In the genomic region with DNA sequence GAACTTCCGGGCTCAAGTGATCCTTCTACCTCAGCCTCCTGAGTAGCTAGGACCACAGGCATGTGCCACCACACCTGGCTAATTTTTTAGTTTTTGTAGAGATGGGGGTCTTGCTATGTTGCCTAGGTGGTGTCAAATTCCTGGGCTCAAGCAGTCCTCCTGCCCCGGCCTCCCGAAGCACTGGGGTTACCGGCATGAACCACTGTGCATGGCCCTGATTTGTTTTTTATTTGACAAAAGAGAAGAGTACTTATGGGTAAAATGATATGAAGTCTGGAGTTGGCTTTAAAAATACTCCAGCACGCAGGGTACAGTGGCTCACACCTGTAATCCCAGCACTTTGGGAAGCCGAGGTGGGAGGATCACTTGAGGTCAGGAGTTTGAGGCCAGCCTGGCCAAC, we compare ENCODE assay signal across 2 cellular contexts. TPM values are rescaled to one million over a fixed set of nuclear protein-coding genes. Genes with fewer than 3 reads are reported as not detected.
"Had no signal": no experiment of that assay in that cellular context is flagged by ENCODE, and none has a peak within 500 bp of the region (broad histone marks: within the 10 kb centered on the region; RNA-seq: fewer than 3 reads in every experiment).

No MANE protein-coding gene starts in this region.

RNA-seq across cellular contexts. Expression of gene GRTP1, which starts 4.4 kb away (rescaled TPM):
- total RNA-seq: LHCN-M2, RPMI7951 had no signal
